8 cellular contexts compared by ENCODE assay signal in genomic region chr14:103372552-103373304, GRCh38. TPM values are rescaled to one million over a fixed set of nuclear protein-coding genes. Genes with fewer than 3 reads are reported as not detected.
A peak's percentile ranks its signal among the peaks of the same experiment; 100 is the strongest.
DNase-seq lines count a peak whose midpoint lies in the region; ATAC-seq and TF ChIP-seq lines count a peak whose summit lies in the region.

No MANE protein-coding gene starts in this region.

- H3K9me3 ChIP-seq in parathyroid adenoma (ENCODE audit: control insufficient read depth, low read length) (no peaks in the 10 kb centered on the region), ascending aorta (no peaks in the 10 kb centered on the region)

- H3K4me2 ChIP-seq in parathyroid adenoma (ENCODE audit: low read length): no peak overlapping the region

- H2AFZ ChIP-seq in parathyroid adenoma: peak overlapping the region; percentile 38

- H3K27me3 ChIP-seq in parathyroid adenoma (ENCODE audit: control insufficient read depth, insufficient read depth, low read length) (no peaks in the 10 kb centered on the region), ascending aorta (no peaks in the 10 kb centered on the region)

- DNase-seq in DMS53 (lab: John Stamatoyannopoulos, UW) (peak; percentile 54), DMS53 treated with DMSO at 0.1 percent for 48 hours (lab: John Stamatoyannopoulos, UW; ENCODE audit: unreplicated experiment) (no peak), LoVo (ENCODE audit: low spot score) (peak; percentile 67), dedifferentiated amniotic fluid mesenchymal stem cell (ENCODE audit: extremely low spot score) (peak; percentile 73), ascending aorta (ENCODE audit: low spot score in 2 of 2) (no peak)

- ATAC-seq in HG03039 (IDR thresholded peaks at IDR 0.05; ENCODE audit: unreplicated experiment) (no peak), HG02588 (IDR thresholded peaks at IDR 0.05; ENCODE audit: unreplicated experiment) (no peak)

- H3K4me3 ChIP-seq in parathyroid adenoma (ENCODE audit: low read depth, low read length): no peak overlapping the region
- H3K4me3 ChIP-seq in ascending aorta: no peak overlapping the region

- H3K4me1 ChIP-seq in parathyroid adenoma (peaks cover 4% of the 10 kb centered on the region), ascending aorta (no peaks in the 10 kb centered on the region)

- H3K79me2 ChIP-seq in parathyroid adenoma: no peaks in the 10 kb centered on the region

- H3K27ac ChIP-seq in parathyroid adenoma: no peak overlapping the region
- no peak overlapping the region for H3K27ac ChIP-seq in ascending aorta

- H3K9ac ChIP-seq in parathyroid adenoma: no peak overlapping the region

- intact Hi-C loops in ascending aorta (cut with DNase I): no loop called here

- H3K36me3 ChIP-seq in parathyroid adenoma (ENCODE audit: control insufficient read depth, insufficient read depth, low read length) (no peaks in the 10 kb centered on the region), ascending aorta (no peaks in the 10 kb centered on the region)

- TF ChIP-seq CTCF in parathyroid adenoma (IDR thresholded peaks at IDR 0.05) (no peak), ascending aorta (IDR thresholded peaks at IDR 0.05) (no peak)

RNA-seq across cellular contexts. Expression of gene MARK3, which starts 12.5 kb away (rescaled TPM):
- total RNA-seq in ascending aorta: 78.1 TPM

RNA-seq across cellular contexts. Expression of gene EIF5, which starts 38.7 kb away (rescaled TPM):
- 85.5 TPM for total RNA-seq in ascending aorta

Comparison
In these comparisons a context has a peak if more than half of its experiments do, and no peak if none do; other contexts are left out.
1. DNase-seq: peak in DMS53 (single experiment), LoVo (single experiment) and dedifferentiated amniotic fluid mesenchymal stem cell (single experiment); none in DMS53 treated with DMSO at 0.1 percent for 48 hours (single experiment) and ascending aorta (0 of 2).